Comparison of ENCODE assay signal across 15 cellular contexts in genomic region chr16:89430436-89431157, GRCh38. TPM values are rescaled to one million over a fixed set of nuclear protein-coding genes. Genes with fewer than 3 reads are reported as not detected.
DNase-seq lines count a peak whose midpoint lies in the region; ATAC-seq lines count a peak whose summit lies in the region.
"Had no signal": no experiment of that assay in that cellular context is flagged by ENCODE, and none has a peak within 500 bp of the region (broad histone marks: within the 10 kb centered on the region; RNA-seq: fewer than 3 reads in every experiment).

No MANE protein-coding gene starts in this region.

- H3K9ac ChIP-seq in GM23248 (peak overlapping the region; percentile 66), duodenal mucosa (ENCODE audit: low read depth in 1 of 2, low read length in 2 of 2) (no peak overlapping the region), mucosa of rectum (ENCODE audit: low read depth in 1 of 2, low read length in 2 of 2) (peak overlapping the region in 1 of 2 donors; percentile 16)

- H3K27me3 ChIP-seq in GM23248 (replicated peaks; ENCODE audit: insufficient read depth) (no peaks in the 10 kb centered on the region), duodenal mucosa (ENCODE audit: control insufficient read depth in 1 of 2, insufficient read depth in 2 of 2, low read length in 2 of 2) (no peaks in the 10 kb centered on the region), mucosa of rectum (ENCODE audit: control insufficient read depth in 2 of 2, insufficient read depth in 2 of 2, low read length in 2 of 2) (no peaks in the 10 kb centered on the region), HAP-1 (ENCODE audit: low read depth) (no peaks in the 10 kb centered on the region)

- in situ Hi-C loops in GM23248 (cut with MboI): no loop called here
- in situ Hi-C loops in HAP-1 (cut with MboI; ENCODE audit: low sequenced_read_pairs): no loop called here

- H3K27ac ChIP-seq in GM23248 (peak overlapping the region; percentile 85), duodenal mucosa (ENCODE audit: low read depth, low read length) (no peak overlapping the region), mucosa of rectum (ENCODE audit: low read depth in 2 of 2, low read length in 2 of 2) (peak overlapping the region; percentile 27 to 29)

- peak overlapping the region; percentile 26 for H3K4me3 ChIP-seq in GM23248
- H3K4me3 ChIP-seq in duodenal mucosa (ENCODE audit: low read depth in 1 of 2, low read length in 2 of 2): peak overlapping the region; percentile 52 to 58
- peak overlapping the region; percentile 13 to 48 for H3K4me3 ChIP-seq in mucosa of rectum (ENCODE audit: low read length in 2 of 2)
- no peak overlapping the region for H3K4me3 ChIP-seq in HAP-1

- peak; percentile 47 for DNase-seq in AG20443 (ENCODE audit: low spot score)
- no peak for DNase-seq in GM23248
- no peak for DNase-seq in stimulated activated naive CD8-positive, alpha-beta T cell treated with anti-CD3 and anti-CD28 coated beads, Interleukin-15, Interleukin-2, amounts not matched to agents 100 U/mL and 50 U/mL, for 24 hours
- DNase-seq in GM03348 (ENCODE audit: low spot score): no peak
- no peak for DNase-seq in HAP-1 (ENCODE audit: low spot score in 2 of 2)
- DNase-seq in cortex of kidney (lab: John Stamatoyannopoulos, UW): no peak
- DNase-seq: activated naive CD4-positive, alpha-beta T cell treated with anti-CD3 and anti-CD28 coated beads for 36 hours; H7; Kasumi-1; left cardiac atrium; NCI-H1694; NCI-H774; stimulated activated CD4-positive, alpha-beta T cell treated with anti-CD3 and anti-CD28 coated beads, Interleukin-2, amount 100 ng/mL, for 48 hours had no signal

- H3F3A ChIP-seq in GM23248 (ENCODE audit: insufficient read depth): peaks cover 28% of the 10 kb centered on the region

- H3K36me3 ChIP-seq in GM23248 (ENCODE audit: low read depth) (no peaks in the 10 kb centered on the region), duodenal mucosa (ENCODE audit: control insufficient read depth in 1 of 2, insufficient read depth in 2 of 2, low read length in 2 of 2) (peaks cover 0 to 6% of the 10 kb centered on the region in 2 donors), mucosa of rectum (ENCODE audit: control insufficient read depth in 2 of 2, insufficient read depth in 2 of 2, low read length in 2 of 2) (peaks cover 0 to 5% of the 10 kb centered on the region in 2 donors), HAP-1 (replicated peaks) (peaks cover 9% of the 10 kb centered on the region)

- H3K9me3 ChIP-seq in GM23248 (ENCODE audit: low read depth): no peaks in the 10 kb centered on the region
- no peaks in the 10 kb centered on the region for H3K9me3 ChIP-seq in duodenal mucosa (ENCODE audit: control insufficient read depth in 1 of 2, low read length in 2 of 2)
- no peaks in the 10 kb centered on the region for H3K9me3 ChIP-seq in mucosa of rectum (ENCODE audit: control insufficient read depth in 2 of 2, low read length in 2 of 2)
- no peaks in the 10 kb centered on the region for H3K9me3 ChIP-seq in HAP-1

- H3K9me2 ChIP-seq in GM23248 (ENCODE audit: insufficient read depth): no peaks in the 10 kb centered on the region

- peaks cover 72% of the 10 kb centered on the region for H4K20me1 ChIP-seq in GM23248 (ENCODE audit: insufficient read depth)

- no peak overlapping the region for H2AFZ ChIP-seq in GM23248

- H3K4me2 ChIP-seq in GM23248 (ENCODE audit: unreplicated experiment): peak overlapping the region; percentile 45

- no peak for ATAC-seq in stimulated activated naive CD8-positive, alpha-beta T cell treated with anti-CD3 and anti-CD28 coated beads, Interleukin-15, Interleukin-2, amounts not matched to agents 100 U/mL and 50 U/mL, for 24 hours

- peaks cover 95% of the 10 kb centered on the region for H3K79me2 ChIP-seq in GM23248 (ENCODE audit: insufficient read depth)

- 79 to 84% methylated on average over 15 to 19 of the region's 19 CpGs for WGBS in GM23248 (ENCODE audit: low coverage in 1 of 2, low lambda C conversion rate in 2 of 2, missing lambda C conversion rate in 2 of 2), 2 experiments

- H3K4me1 ChIP-seq in GM23248 (ENCODE audit: insufficient read depth) (peaks cover 16% of the 10 kb centered on the region), duodenal mucosa (ENCODE audit: control insufficient read depth in 1 of 2, insufficient read depth in 2 of 2, low read length in 2 of 2) (peaks cover 44 to 55% of the 10 kb centered on the region in 2 donors), mucosa of rectum (ENCODE audit: control insufficient read depth in 2 of 2, insufficient read depth in 2 of 2, low read length in 2 of 2) (peaks cover 23 to 27% of the 10 kb centered on the region in 2 donors), HAP-1 (no peaks in the 10 kb centered on the region)

RNA-seq across cellular contexts. Expression of gene ANKRD11, which starts 59.8 kb away (rescaled TPM):
- 83.8 and 84.7 TPM in 2 replicates for total RNA-seq in GM23248 (2014; rRNA removed; shearing (Covaris generic))
- polyA plus RNA-seq in GM23248 (2016; fragmentation: Nextera tagmentation; extraction: Ambion mirVana): 34.7 and 39.3 TPM in 2 replicates
